Comparison of ENCODE assay signal across 18 cellular contexts in the genomic region with DNA sequence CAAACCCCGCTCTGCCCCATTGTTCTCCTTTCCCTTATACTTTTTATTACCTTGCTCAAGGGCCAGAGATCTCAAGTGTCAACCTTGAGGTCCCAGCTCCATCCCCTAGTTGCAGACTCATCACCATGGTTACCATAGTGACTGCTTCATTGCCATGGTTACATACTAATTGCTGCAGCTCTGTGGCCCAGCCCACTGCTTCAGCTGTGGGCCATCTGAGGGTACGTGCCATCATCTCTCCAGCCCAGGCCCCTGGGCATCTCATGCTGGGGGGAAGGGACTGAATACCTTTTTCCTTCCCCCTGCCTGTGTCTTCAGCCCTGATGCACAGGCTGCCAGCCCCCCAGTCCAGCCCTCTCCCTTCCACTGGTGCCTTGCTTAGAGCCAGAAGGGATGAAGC. TPM values are rescaled to one million over a fixed set of nuclear protein-coding genes. Genes with fewer than 3 reads are reported as not detected.
A peak's percentile ranks its signal among the peaks of the same experiment; 100 is the strongest.
DNase-seq lines count a peak whose midpoint lies in the region; ATAC-seq lines count a peak whose summit lies in the region.
"Had no signal": no experiment of that assay in that cellular context is flagged by ENCODE, and none has a peak within 500 bp of the region (broad histone marks: within the 10 kb centered on the region; RNA-seq: fewer than 3 reads in every experiment).

No MANE protein-coding gene starts in this region.

- POLR2A ChIA-PET in activated CD4-positive, alpha-beta T cell treated with anti-CD3 and anti-CD28 coated beads, Interleukin-2, amount 10 ng/mL, durations not matched to agents 7 days and 5 days (lab: Charles Lee), result no interaction called here

- no peaks in the 10 kb centered on the region for H3K36me3 Mint-ChIP-seq in activated T-helper 17 cell treated with anti-CD3 and anti-CD28 coated beads, Interleukin-2, amount 50 U/mL, for 72 hours (ENCODE audit: low read depth)
- H3K36me3 Mint-ChIP-seq in activated CD4-positive, alpha-beta T cell treated with anti-CD3 and anti-CD28 coated beads, Interleukin-2, amount 10 ng/mL, durations not matched to agents 7 days and 5 days (ENCODE audit: low read depth), result no peaks in the 10 kb centered on the region
- H3K36me3 Mint-ChIP-seq: naive B cell had no signal

- CTCF ChIA-PET in activated CD4-positive, alpha-beta T cell treated with anti-CD3 and anti-CD28 coated beads, Interleukin-2, amount 10 ng/mL, durations not matched to agents 7 days and 5 days (lab: Charles Lee), result interaction anchor here (0.6 to 4.1 kb wide), 5 partner anchors 10 to 372 kb away, joined by 3 to 24 read pairs (median 4); no protein-coding TSS in a partner anchor

- peak overlapping the region; percentile 26 for H3K27ac Mint-ChIP-seq in activated T-helper 17 cell treated with anti-CD3 and anti-CD28 coated beads, Interleukin-2, amount 50 U/mL, for 72 hours
- H3K27ac Mint-ChIP-seq in activated CD4-positive, alpha-beta T cell treated with anti-CD3 and anti-CD28 coated beads, Interleukin-2, amount 10 ng/mL, durations not matched to agents 7 days and 5 days, result no peak overlapping the region

- no peak overlapping the region for H3K4me3 Mint-ChIP-seq in activated T-helper 17 cell treated with anti-CD3 and anti-CD28 coated beads, Interleukin-2, amount 50 U/mL, for 72 hours
- H3K4me3 Mint-ChIP-seq in activated CD4-positive, alpha-beta T cell treated with anti-CD3 and anti-CD28 coated beads, Interleukin-2, amount 10 ng/mL, durations not matched to agents 7 days and 5 days, result no peak overlapping the region
- H3K4me3 Mint-ChIP-seq: naive B cell had no signal

- peaks cover 7% of the 10 kb centered on the region for H3K4me1 Mint-ChIP-seq in activated T-helper 17 cell treated with anti-CD3 and anti-CD28 coated beads, Interleukin-2, amount 50 U/mL, for 72 hours
- H3K4me1 Mint-ChIP-seq in activated CD4-positive, alpha-beta T cell treated with anti-CD3 and anti-CD28 coated beads, Interleukin-2, amount 10 ng/mL, durations not matched to agents 7 days and 5 days, result peaks cover 8% of the 10 kb centered on the region

- no peaks in the 10 kb centered on the region for H3K27me3 Mint-ChIP-seq in activated T-helper 17 cell treated with anti-CD3 and anti-CD28 coated beads, Interleukin-2, amount 50 U/mL, for 72 hours
- no peaks in the 10 kb centered on the region for H3K27me3 Mint-ChIP-seq in activated CD4-positive, alpha-beta T cell treated with anti-CD3 and anti-CD28 coated beads, Interleukin-2, amount 10 ng/mL, durations not matched to agents 7 days and 5 days

- H3K9me3 Mint-ChIP-seq in activated T-helper 17 cell treated with anti-CD3 and anti-CD28 coated beads, Interleukin-2, amount 50 U/mL, for 72 hours, result no peaks in the 10 kb centered on the region
- H3K9me3 Mint-ChIP-seq in activated CD4-positive, alpha-beta T cell treated with anti-CD3 and anti-CD28 coated beads, Interleukin-2, amount 10 ng/mL, durations not matched to agents 7 days and 5 days, result no peaks in the 10 kb centered on the region
- H3K9me3 Mint-ChIP-seq: naive B cell had no signal

- intact Hi-C loops in posterior vena cava (cut with DNase I), result no loop called here

- DNase-seq in DMS53 (lab: John Stamatoyannopoulos, UW) (peak; percentile 52), DMS53 treated with DMSO at 0.1 percent for 48 hours (lab: John Stamatoyannopoulos, UW; ENCODE audit: unreplicated experiment) (no peak), MV-4-11 (lab: John Stamatoyannopoulos, UW) (peak; percentile 21), posterior vena cava (ENCODE audit: low spot score) (peak; percentile 44), NCI-H187 treated with DMSO at 0.1 percent for 48 hours (lab: John Stamatoyannopoulos, UW) (no peak)
- DNase-seq in activated CD4-positive, alpha-beta T cell treated with anti-CD3 and anti-CD28 coated beads, Interleukin-2, amount 10 ng/mL, durations not matched to agents 7 days and 5 days, result no peak
- DNase-seq: activated CD8-positive, alpha-beta memory T cell treated with anti-CD3 and anti-CD28 coated beads for 24 hours; EL; gastrocnemius medialis; GOT3; naive B cell; NCI-H1436 treated with DMSO at 0.1 percent for 48 hours; right cardiac atrium had no signal

- ATAC-seq in activated T-helper 17 cell treated with anti-CD3 and anti-CD28 coated beads, Interleukin-2, amount 50 U/mL, for 72 hours (replicated peaks), result no peak
- ATAC-seq in HG03159 (IDR thresholded peaks at IDR 0.05; ENCODE audit: unreplicated experiment), result no peak
- ATAC-seq: gastrocnemius medialis, GM12878, right cardiac atrium had no signal

RNA-seq across cellular contexts. Expression of gene TREH, which starts 22.2 kb away (rescaled TPM):
- not detected for total RNA-seq in activated T-helper 17 cell treated with anti-CD3 and anti-CD28 coated beads, Interleukin-2, amount 50 U/mL, for 72 hours
- not detected for total RNA-seq in posterior vena cava
- not detected for total RNA-seq in activated CD4-positive, alpha-beta T cell treated with anti-CD3 and anti-CD28 coated beads, Interleukin-2, amount 10 ng/mL, durations not matched to agents 7 days and 5 days
- total RNA-seq: gastrocnemius medialis, GM12878, NCI-H460, right cardiac atrium, thoracic aorta had no signal

RNA-seq across cellular contexts. Expression of gene PHLDB1, which starts 49.8 kb away (rescaled TPM):
- 1 to 10 TPM; 2.2 to 4.7 TPM for total RNA-seq in activated T-helper 17 cell treated with anti-CD3 and anti-CD28 coated beads, Interleukin-2, amount 50 U/mL, for 72 hours
- total RNA-seq in posterior vena cava, result 100 to 1,000 TPM; 155 to 201 TPM
- under 1 TPM; 0.06 to 0.12 TPM for total RNA-seq in activated CD4-positive, alpha-beta T cell treated with anti-CD3 and anti-CD28 coated beads, Interleukin-2, amount 10 ng/mL, durations not matched to agents 7 days and 5 days

Comparison
In these comparisons a context has a peak if more than half of its experiments do, and no peak if none do; other contexts are left out.
1. DNase-seq: peak in DMS53 (single experiment), MV-4-11 (single experiment) and posterior vena cava (single experiment); none in DMS53 treated with DMSO at 0.1 percent for 48 hours (single experiment), NCI-H187 treated with DMSO at 0.1 percent for 48 hours (single experiment) and activated CD4-positive, alpha-beta T cell treated with anti-CD3 and anti-CD28 coated beads, Interleukin-2, amount 10 ng/mL, durations not matched to agents 7 days and 5 days (single experiment).
2. RNA of gene PHLDB1, which starts 49.8 kb away (total RNA-seq): 155 to 201 TPM in posterior vena cava; 2.2 to 4.7 TPM in activated T-helper 17 cell treated with anti-CD3 and anti-CD28 coated beads, Interleukin-2, amount 50 U/mL, for 72 hours and 0.06 to 0.12 TPM in activated CD4-positive, alpha-beta T cell treated with anti-CD3 and anti-CD28 coated beads, Interleukin-2, amount 10 ng/mL, durations not matched to agents 7 days and 5 days; every median in the first group is over 10 times any median in the second.